Comparison of ENCODE assay signal across 12 cellular contexts in genomic region chr15:31799711-31800321, GRCh38.
A peak's percentile ranks its signal among the peaks of the same experiment; 100 is the strongest.
DNase-seq lines count a peak whose midpoint lies in the region; ATAC-seq lines count a peak whose summit lies in the region.
"Had no signal": no experiment of that assay in that cellular context is flagged by ENCODE, and none has a peak within 500 bp of the region (broad histone marks: within the 10 kb centered on the region; RNA-seq: fewer than 3 reads in every experiment).

No MANE protein-coding gene starts in this region.

- ATAC-seq in GM19023 (IDR thresholded peaks at IDR 0.05; ENCODE audit: unreplicated experiment), result peak; percentile 89
- peak; percentile 82 for ATAC-seq in HG02588 (IDR thresholded peaks at IDR 0.05; ENCODE audit: unreplicated experiment)
- ATAC-seq in HG03469 (IDR thresholded peaks at IDR 0.05; ENCODE audit: unreplicated experiment), result peak; percentile 71
- peak; percentile 60 for ATAC-seq in stimulated activated memory B cell treated with anti-CD40 and anti-IgM and Interleukin-4, amounts not matched to agents 10 μg/mL and 1 μg/mL and 100 μg/mL, for 72 hours

- H3K36me3 Mint-ChIP-seq in stimulated activated memory B cell treated with anti-CD40 and anti-IgM and Interleukin-4, amounts not matched to agents 10 μg/mL and 1 μg/mL and 100 μg/mL, for 72 hours, result no peaks in the 10 kb centered on the region
- H3K36me3 Mint-ChIP-seq: IgD-negative memory B cell had no signal

- H3K4me1 Mint-ChIP-seq in stimulated activated memory B cell treated with anti-CD40 and anti-IgM and Interleukin-4, amounts not matched to agents 10 μg/mL and 1 μg/mL and 100 μg/mL, for 72 hours, result no peaks in the 10 kb centered on the region
- H3K4me1 Mint-ChIP-seq: IgD-negative memory B cell had no signal

- H3K27me3 Mint-ChIP-seq in stimulated activated memory B cell treated with anti-CD40 and anti-IgM and Interleukin-4, amounts not matched to agents 10 μg/mL and 1 μg/mL and 100 μg/mL, for 72 hours, result peaks cover 25% of the 10 kb centered on the region

- no peak for DNase-seq in activated CD4-positive, alpha-beta T cell treated with anti-CD3 and anti-CD28 coated beads for 4 hours
- DNase-seq in NCI-H1436 (lab: John Stamatoyannopoulos, UW) (no peak), activated gamma-delta T cell (lab: John Stamatoyannopoulos, UW) (no peak)
- DNase-seq: amygdala, mesendoderm, NCI-H526 treated with DMSO at 0.1 percent for 48 hours, spleen had no signal

- H3K9me3 Mint-ChIP-seq in stimulated activated memory B cell treated with anti-CD40 and anti-IgM and Interleukin-4, amounts not matched to agents 10 μg/mL and 1 μg/mL and 100 μg/mL, for 72 hours, result no peaks in the 10 kb centered on the region
- H3K9me3 Mint-ChIP-seq: IgD-negative memory B cell had no signal

- no peak overlapping the region for H3K27ac Mint-ChIP-seq in stimulated activated memory B cell treated with anti-CD40 and anti-IgM and Interleukin-4, amounts not matched to agents 10 μg/mL and 1 μg/mL and 100 μg/mL, for 72 hours
- H3K27ac Mint-ChIP-seq: IgD-negative memory B cell had no signal

- H3K4me3 Mint-ChIP-seq in stimulated activated memory B cell treated with anti-CD40 and anti-IgM and Interleukin-4, amounts not matched to agents 10 μg/mL and 1 μg/mL and 100 μg/mL, for 72 hours, result no peak overlapping the region
- H3K4me3 Mint-ChIP-seq: IgD-negative memory B cell had no signal
